In the genomic region with DNA sequence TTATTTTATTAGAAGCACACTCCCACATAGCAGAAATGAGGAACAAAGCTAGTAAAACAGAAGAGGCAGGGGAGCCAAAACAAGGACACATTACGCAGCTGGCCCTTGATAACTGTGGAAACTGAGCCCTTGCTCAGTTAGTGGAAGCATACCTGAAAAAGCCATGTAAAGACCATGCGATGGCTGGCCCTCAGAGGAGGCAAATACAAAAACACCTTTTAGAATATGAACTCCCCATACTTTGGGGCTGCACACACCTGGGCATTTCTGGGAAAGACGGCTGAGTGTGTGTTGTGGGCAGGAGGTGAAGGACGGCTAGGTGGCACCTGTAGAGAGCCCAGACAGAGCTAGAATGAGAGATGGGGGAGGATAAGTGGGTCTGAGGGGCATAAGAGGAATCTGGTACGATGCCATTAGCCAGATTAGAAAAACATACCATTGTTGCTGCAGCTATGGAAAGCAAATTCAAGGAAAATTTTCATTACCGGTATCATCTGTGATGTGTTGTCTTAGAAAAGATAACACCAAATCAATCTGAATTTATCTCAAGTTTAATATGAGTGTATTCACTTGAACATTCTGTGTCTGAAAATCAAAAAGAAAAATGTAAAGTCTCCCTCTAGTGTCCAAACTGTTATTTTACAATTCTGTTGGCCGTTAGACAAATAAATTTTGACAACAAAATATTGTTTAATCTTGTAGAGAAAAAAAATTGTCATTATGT, we compare ENCODE assay signal across 9 cellular contexts. TPM values are rescaled to one million over a fixed set of nuclear protein-coding genes. Genes with fewer than 3 reads are reported as not detected.
A peak's percentile ranks its signal among the peaks of the same experiment; 100 is the strongest.
DNase-seq lines count a peak whose midpoint lies in the region; ATAC-seq and TF ChIP-seq lines count a peak whose summit lies in the region.
"Had no signal": no experiment of that assay in that cellular context is flagged by ENCODE, and none has a peak within 500 bp of the region (broad histone marks: within the 10 kb centered on the region; RNA-seq: fewer than 3 reads in every experiment).

No MANE protein-coding gene starts in this region.

- H3K79me2 ChIP-seq in MM.1S (ENCODE audit: low read length), result no peaks in the 10 kb centered on the region

- CTCF ChIA-PET in HEK293T (lab: Yijun Ruan, JAX), result interaction anchor here (0.6 to 1.0 kb wide), 4 partner anchors 11 to 290 kb away, joined by 3 to 5 read pairs (median 3); no protein-coding TSS in a partner anchor

- H3K9me3 Mint-ChIP-seq in neural crest cell, result no peaks in the 10 kb centered on the region

- DNase-seq in DMS 273 (lab: John Stamatoyannopoulos, UW; ENCODE audit: unreplicated experiment) (peak; percentile 48), DMS 273 treated with DMSO at 0.1 percent for 48 hours (lab: John Stamatoyannopoulos, UW) (no peak), MM.1S (no peak), choroid plexus epithelial cell (ENCODE audit: low read depth) (peak; percentile 47), neural crest cell (ENCODE audit: low read depth, low spot score) (no peak), putamen (ENCODE audit: low spot score) (no peak), HEK293T (ENCODE audit: extremely low spot score) (no peak)

- H3K4me3 Mint-ChIP-seq in neural crest cell, result no peak overlapping the region

- no peaks in the 10 kb centered on the region for H3F3A ChIP-seq in MM.1S (ENCODE audit: insufficient read depth, low read length)

- no peaks in the 10 kb centered on the region for H3K27me3 Mint-ChIP-seq in neural crest cell (ENCODE audit: low read depth)

- no peak for ATAC-seq in HG02870 (IDR thresholded peaks at IDR 0.05; ENCODE audit: unreplicated experiment)

- H4K20me1 ChIP-seq in MM.1S (ENCODE audit: insufficient read depth, low read length), result no peaks in the 10 kb centered on the region

- H3K9me3 ChIP-seq in MM.1S (replicated peaks; ENCODE audit: insufficient read depth, low read length), result no peaks in the 10 kb centered on the region

- no peak overlapping the region for H3K4me2 ChIP-seq in MM.1S (ENCODE audit: low read depth, low read length)

- no peak overlapping the region for H3K9ac ChIP-seq in MM.1S (ENCODE audit: low read length)

- POLR2A ChIA-PET in HEK293T (lab: Yijun Ruan, JAX), result no interaction called here

- H3K27ac Mint-ChIP-seq in neural crest cell (ENCODE audit: unreplicated experiment), result peak overlapping the region; percentile 68

- H3K9me2 ChIP-seq in MM.1S (replicated peaks; ENCODE audit: insufficient read depth, low read length), result no peaks in the 10 kb centered on the region

- H3K36me3 ChIP-seq in MM.1S (replicated peaks; ENCODE audit: insufficient read depth, low read length), result no peaks in the 10 kb centered on the region

- no peaks in the 10 kb centered on the region for H3K27me3 ChIP-seq in MM.1S (replicated peaks; ENCODE audit: insufficient read depth, low read length)

- TF ChIP-seq CTCF in MM.1S (IDR thresholded peaks at IDR 0.05; ENCODE audit: low read length), result peak; percentile 51
- peak; percentile 52 for TF ChIP-seq CTCF in choroid plexus epithelial cell (conservative IDR thresholded peaks at IDR 0.05; ENCODE audit: low read depth, low read length)
- TF ChIP-seq CTCF in neural crest cell (conservative IDR thresholded peaks at IDR 0.05), result peak; percentile 74

- H3K27ac ChIP-seq in MM.1S (ENCODE audit: low read length), result no peak overlapping the region

- peaks cover 12% of the 10 kb centered on the region for H3K4me1 Mint-ChIP-seq in neural crest cell

- no peak overlapping the region for H3K4me3 ChIP-seq in MM.1S (ENCODE audit: low read length)
- no peak overlapping the region for H3K4me3 ChIP-seq in choroid plexus epithelial cell (ENCODE audit: low read depth, low read length)

- no peaks in the 10 kb centered on the region for H3K4me1 ChIP-seq in MM.1S (ENCODE audit: low read length)

- H2AFZ ChIP-seq in MM.1S (ENCODE audit: low read length), result no peak overlapping the region

- no peaks in the 10 kb centered on the region for H3K36me3 Mint-ChIP-seq in neural crest cell (ENCODE audit: low read depth)

TF ChIP-seq in HEK293T, 16 proteins besides CTCF, POLR2A, EP300 and RAD21:
- TF ChIP-seq ARNT (IDR thresholded peaks at IDR 0.05) (no peak), CTBP1 (IDR thresholded peaks at IDR 0.05; ENCODE audit: borderline replicate concordance) (no peak), FOXA1 (IDR thresholded peaks at IDR 0.05) (no peak), NFRKB (IDR thresholded peaks at IDR 0.05) (no peak), ELF4 (IDR thresholded peaks at IDR 0.05) (no peak), SUZ12 (IDR thresholded peaks at IDR 0.05) (no peak), FOXM1 (IDR thresholded peaks at IDR 0.05; ENCODE audit: borderline replicate concordance) (no peak), SP1 (IDR thresholded peaks at IDR 0.05) (no peak), BHLHE40 (IDR thresholded peaks at IDR 0.05; ENCODE audit: borderline replicate concordance) (no peak), HDGF (IDR thresholded peaks at IDR 0.05; ENCODE audit: borderline replicate concordance) (no peak)
- TF ChIP-seq, protein P1, sequence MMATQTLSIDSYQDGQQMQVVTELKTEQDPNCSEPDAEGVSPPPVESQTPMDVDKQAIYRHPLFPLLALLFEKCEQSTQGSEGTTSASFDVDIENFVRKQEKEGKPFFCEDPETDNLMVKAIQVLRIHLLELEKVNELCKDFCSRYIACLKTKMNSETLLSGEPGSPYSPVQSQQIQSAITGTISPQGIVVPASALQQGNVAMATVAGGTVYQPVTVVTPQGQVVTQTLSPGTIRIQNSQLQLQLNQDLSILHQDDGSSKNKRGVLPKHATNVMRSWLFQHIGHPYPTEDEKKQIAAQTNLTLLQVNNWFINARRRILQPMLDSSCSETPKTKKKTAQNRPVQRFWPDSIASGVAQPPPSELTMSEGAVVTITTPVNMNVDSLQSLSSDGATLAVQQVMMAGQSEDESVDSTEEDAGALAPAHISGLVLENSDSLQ (IDR thresholded peaks at IDR 0.05), result no peak

RNA-seq across cellular contexts. Expression of gene SULT1C3, which starts 45.2 kb away (rescaled TPM):
- total RNA-seq in neural crest cell, result not detected in 2 replicates
- total RNA-seq: glomerular endothelial cell had no signal

Comparison
In these comparisons a context has a peak if more than half of its experiments do, and no peak if none do; other contexts are left out.
1. DNase-seq: peak in DMS 273 (single experiment) and choroid plexus epithelial cell (single experiment); none in DMS 273 treated with DMSO at 0.1 percent for 48 hours (single experiment), MM.1S (single experiment), neural crest cell (single experiment), putamen (single experiment) and HEK293T (single experiment).
2. Peak in every context shown above with its lines, with median percentiles within 50 percentile points of each other: CTCF ChIP-seq.